In genomic region chr4:125321709-125322362, GRCh38 we compare ENCODE assay signal across 11 cellular contexts. TPM values are rescaled to one million over a fixed set of nuclear protein-coding genes. Genes with fewer than 3 reads are reported as not detected.
DNase-seq lines count a peak whose midpoint lies in the region; ATAC-seq and TF ChIP-seq lines count a peak whose summit lies in the region.
"Had no signal": no experiment of that assay in that cellular context is flagged by ENCODE, and none has a peak within 500 bp of the region (broad histone marks: within the 10 kb centered on the region; RNA-seq: fewer than 3 reads in every experiment).

No MANE protein-coding gene starts in this region.

- no peaks in the 10 kb centered on the region for H3K4me1 Mint-ChIP-seq in Caco-2 (ENCODE audit: low read depth, unreplicated experiment)
- peaks cover 2% of the 10 kb centered on the region for H3K4me1 Mint-ChIP-seq in activated CD8-positive, alpha-beta T cell treated with anti-CD3 and anti-CD28 coated beads, Interleukin-2, amount 10 ng/mL, durations not matched to agents 7 days and 5 days (ENCODE audit: low read depth)

- BruUV-seq in Caco-2 (replicated peaks; lab: Mats Ljungman, UMichigan), result no TSS peak

- no peak overlapping the region for H3K4me3 ChIP-seq in right lobe of liver
- H3K4me3 ChIP-seq in tibial artery, result peak overlapping the region; percentile 24 to 30
- no peak overlapping the region for H3K4me3 ChIP-seq in Caco-2 (ENCODE audit: low read depth, low read length)

- POLR2A ChIA-PET in Caco-2 (lab: Charles Lee), result no interaction called here
- POLR2A ChIA-PET in activated CD8-positive, alpha-beta T cell treated with anti-CD3 and anti-CD28 coated beads, Interleukin-2, amount 10 ng/mL, durations not matched to agents 7 days and 5 days (lab: Charles Lee), result no interaction called here

- H3K9me3 ChIP-seq in right lobe of liver (no peaks in the 10 kb centered on the region), tibial artery (no peaks in the 10 kb centered on the region), Caco-2 (no peaks in the 10 kb centered on the region)

- no peaks in the 10 kb centered on the region for H3K9me3 Mint-ChIP-seq in Caco-2 (ENCODE audit: unreplicated experiment)
- H3K9me3 Mint-ChIP-seq in activated CD8-positive, alpha-beta T cell treated with anti-CD3 and anti-CD28 coated beads, Interleukin-2, amount 10 ng/mL, durations not matched to agents 7 days and 5 days (ENCODE audit: insufficient read depth), result no peaks in the 10 kb centered on the region
- H3K9me3 Mint-ChIP-seq: activated T-helper 1 cell treated with anti-CD3 and anti-CD28 coated beads, Interleukin-12 subunit alpha, Interleukin-12 subunit beta, Interleukin-2, Interleukin-4 antibody, amounts not matched to agents 30 ng/mL and 10 ng/mL and 1 ng/mL, durations not matched to agents 14 hours and 24 hours and 36 hours; T-helper 1 cell treated with Interleukin-12 subunit alpha and Interleukin-12 subunit beta and Interleukin-4 antibody, amounts not matched to agents 30 μg/mL and 1 μg/mL, for 36 hours had no signal

- H3K27ac Mint-ChIP-seq in Caco-2 (ENCODE audit: unreplicated experiment), result no peak overlapping the region
- no peak overlapping the region for H3K27ac Mint-ChIP-seq in activated CD8-positive, alpha-beta T cell treated with anti-CD3 and anti-CD28 coated beads, Interleukin-2, amount 10 ng/mL, durations not matched to agents 7 days and 5 days
- H3K27ac Mint-ChIP-seq: activated T-helper 1 cell treated with anti-CD3 and anti-CD28 coated beads, Interleukin-12 subunit alpha, Interleukin-12 subunit beta, Interleukin-2, Interleukin-4 antibody, amounts not matched to agents 30 ng/mL and 10 ng/mL and 1 ng/mL, durations not matched to agents 14 hours and 24 hours and 36 hours; T-helper 1 cell treated with Interleukin-12 subunit alpha and Interleukin-12 subunit beta and Interleukin-4 antibody, amounts not matched to agents 30 μg/mL and 1 μg/mL, for 36 hours had no signal

- TF ChIP-seq CTCF in right lobe of liver (IDR thresholded peaks at IDR 0.05), result no peak
- no peak for TF ChIP-seq CTCF in tibial artery (IDR thresholded peaks at IDR 0.05)
- TF ChIP-seq CTCF in Caco-2 (IDR thresholded peaks at IDR 0.05; ENCODE audit: insufficient read depth in 1 of 2, low read depth in 1 of 2, low read length in 1 of 2, severe bottlenecking in 1 of 2, unreplicated experiment in 1 of 2), result no peak

- no peak for TF ChIP-seq POLR2A in right lobe of liver (IDR thresholded peaks at IDR 0.05)

- intact Hi-C loops in right lobe of liver (cut with DNase I), result no loop called here
- intact Hi-C loops in tibial artery (cut with DNase I; ENCODE audit: low total_unique reads), result no loop called here
- intact Hi-C loops in Caco-2 (cut with micrococcal nuclease; ENCODE audit: unreplicated experiment), result no loop called here

- ATAC-seq in right lobe of liver (peak; percentile 29 to 51 (median 31)), HG02678 (IDR thresholded peaks at IDR 0.05; ENCODE audit: unreplicated experiment) (no peak)
- ATAC-seq in activated CD8-positive, alpha-beta T cell treated with anti-CD3 and anti-CD28 coated beads, Interleukin-2, amount 10 ng/mL, durations not matched to agents 7 days and 5 days, result no peak

- H3K27me3 ChIP-seq in right lobe of liver (no peaks in the 10 kb centered on the region), tibial artery (no peaks in the 10 kb centered on the region), Caco-2 (replicated peaks; ENCODE audit: control insufficient read depth, insufficient read depth, low read length) (no peaks in the 10 kb centered on the region)

- no peaks in the 10 kb centered on the region for H3K36me3 Mint-ChIP-seq in Caco-2 (ENCODE audit: insufficient read depth, unreplicated experiment)
- H3K36me3 Mint-ChIP-seq in activated CD8-positive, alpha-beta T cell treated with anti-CD3 and anti-CD28 coated beads, Interleukin-2, amount 10 ng/mL, durations not matched to agents 7 days and 5 days (ENCODE audit: low read depth), result no peaks in the 10 kb centered on the region

- H3K4me1 ChIP-seq in right lobe of liver (peaks cover 0 to 26% (median 10%) of the 10 kb centered on the region in 4 donors), tibial artery (peaks cover 0 to 90% (median 17%) of the 10 kb centered on the region in 4 donors), Caco-2 (0 out of 2 replicates have a peak, but pooled peaks cover 2% of the 10 kb centered on the region)

- DNase-seq in M059J (ENCODE audit: low read depth) (peak; percentile 62), dedifferentiated amniotic fluid mesenchymal stem cell (ENCODE audit: extremely low spot score) (peak; percentile 53), right lobe of liver (no peak), tibial artery (no peak), Caco-2 (no peak), NCI-H2081 (lab: John Stamatoyannopoulos, UW) (no peak)
- no peak for DNase-seq in activated CD8-positive, alpha-beta T cell treated with anti-CD3 and anti-CD28 coated beads, Interleukin-2, amount 10 ng/mL, durations not matched to agents 7 days and 5 days
- DNase-seq: NCI-H345 had no signal

- no peak overlapping the region for H3K27ac ChIP-seq in right lobe of liver
- H3K27ac ChIP-seq in tibial artery, result peak overlapping the region; percentile 64 to 66

- no peak overlapping the region for H3K4me3 Mint-ChIP-seq in Caco-2 (ENCODE audit: unreplicated experiment)
- H3K4me3 Mint-ChIP-seq in activated CD8-positive, alpha-beta T cell treated with anti-CD3 and anti-CD28 coated beads, Interleukin-2, amount 10 ng/mL, durations not matched to agents 7 days and 5 days, result no peak overlapping the region
- H3K4me3 Mint-ChIP-seq: activated T-helper 1 cell treated with anti-CD3 and anti-CD28 coated beads, Interleukin-12 subunit alpha, Interleukin-12 subunit beta, Interleukin-2, Interleukin-4 antibody, amounts not matched to agents 30 ng/mL and 10 ng/mL and 1 ng/mL, durations not matched to agents 14 hours and 24 hours and 36 hours; T-helper 1 cell treated with Interleukin-12 subunit alpha and Interleukin-12 subunit beta and Interleukin-4 antibody, amounts not matched to agents 30 μg/mL and 1 μg/mL, for 36 hours had no signal

- CTCF ChIA-PET in Caco-2 (lab: Charles Lee), result no interaction called here
- CTCF ChIA-PET in activated CD8-positive, alpha-beta T cell treated with anti-CD3 and anti-CD28 coated beads, Interleukin-2, amount 10 ng/mL, durations not matched to agents 7 days and 5 days (lab: Charles Lee), result no interaction called here

- H3K36me3 ChIP-seq in right lobe of liver, result no peaks in the 10 kb centered on the region
- no peaks in the 10 kb centered on the region for H3K36me3 ChIP-seq in tibial artery
- H3K36me3 ChIP-seq in Caco-2 (ENCODE audit: control insufficient read depth, insufficient read depth, low read length), result no peaks in the 10 kb centered on the region

- H3K27me3 Mint-ChIP-seq in Caco-2 (ENCODE audit: insufficient read depth, unreplicated experiment), result peaks cover 3% of the 10 kb centered on the region
- H3K27me3 Mint-ChIP-seq in activated CD8-positive, alpha-beta T cell treated with anti-CD3 and anti-CD28 coated beads, Interleukin-2, amount 10 ng/mL, durations not matched to agents 7 days and 5 days (ENCODE audit: low read depth), result peaks cover 13% of the 10 kb centered on the region

RNA-seq across cellular contexts. Expression of gene FAT4, which starts 7.1 kb away (rescaled TPM):
- 1.6 and 3.1 TPM in 2 replicates for total RNA-seq in M059J (2014; rRNA removed; shearing (Covaris generic))
- total RNA-seq in right lobe of liver (1 to 10 TPM; 2.8 to 4.6 (median 3.6) TPM), Caco-2 (2022) (0.05 TPM in 1 of 2 replicates, not detected in the other)
- total RNA-seq in activated CD8-positive, alpha-beta T cell treated with anti-CD3 and anti-CD28 coated beads, Interleukin-2, amount 10 ng/mL, durations not matched to agents 7 days and 5 days, result not detected
- total RNA-seq: activated T-helper 1 cell treated with anti-CD3 and anti-CD28 coated beads, Interleukin-12 subunit alpha, Interleukin-12 subunit beta, Interleukin-2, Interleukin-4 antibody, amounts not matched to agents 30 ng/mL and 10 ng/mL and 1 ng/mL, durations not matched to agents 14 hours and 24 hours and 36 hours had no signal

Comparison
In these comparisons a context has a peak if more than half of its experiments do, and no peak if none do; other contexts are left out.
1. DNase-seq: peak in M059J (single experiment) and dedifferentiated amniotic fluid mesenchymal stem cell (single experiment); none in right lobe of liver (0 of 3), tibial artery (0 of 2), Caco-2 (0 of 2), NCI-H2081 (0 of 2) and activated CD8-positive, alpha-beta T cell treated with anti-CD3 and anti-CD28 coated beads, Interleukin-2, amount 10 ng/mL, durations not matched to agents 7 days and 5 days (single experiment).
2. ATAC-seq: peak in right lobe of liver (4 of 4); none in HG02678 (single experiment) and activated CD8-positive, alpha-beta T cell treated with anti-CD3 and anti-CD28 coated beads, Interleukin-2, amount 10 ng/mL, durations not matched to agents 7 days and 5 days (single experiment).
3. H3K27ac ChIP-seq: peak in tibial artery (2 of 2); none in right lobe of liver (0 of 3).
4. H3K4me3 ChIP-seq: peak in tibial artery (2 of 2); none in right lobe of liver (0 of 3) and Caco-2 (single experiment).